Comparison of ENCODE assay signal across 14 cellular contexts in the genomic region with DNA sequence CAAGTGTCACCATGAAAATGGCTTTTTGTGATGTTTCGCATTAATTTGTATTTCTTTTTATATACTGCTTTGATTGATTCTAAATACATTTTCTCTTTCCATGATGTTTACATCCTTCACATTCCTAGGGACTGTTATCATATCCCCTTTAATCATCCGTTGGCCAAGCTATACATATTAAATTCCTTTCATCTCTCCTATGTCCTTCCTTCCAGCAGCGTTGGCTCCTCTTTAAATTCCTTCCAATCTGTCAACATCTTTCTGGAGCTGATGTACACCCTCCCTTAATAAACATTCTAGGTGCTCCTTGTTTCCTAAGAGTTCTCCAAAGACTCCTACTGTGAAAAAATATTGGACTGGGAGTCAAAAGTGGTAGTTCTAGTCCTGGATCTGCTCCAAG.
DNase-seq lines count a peak whose midpoint lies in the region; ATAC-seq and TF ChIP-seq lines count a peak whose summit lies in the region.
"Had no signal": no experiment of that assay in that cellular context is flagged by ENCODE, and none has a peak within 500 bp of the region (broad histone marks: within the 10 kb centered on the region; RNA-seq: fewer than 3 reads in every experiment).

No MANE protein-coding gene starts in this region.

- TF ChIP-seq CTCF in RWPE1 (conservative IDR thresholded peaks at IDR 0.05; ENCODE audit: low read depth) (no peak), endothelial cell (IDR thresholded peaks at IDR 0.05; ENCODE audit: unreplicated experiment) (no peak), osteocyte (IDR thresholded peaks at IDR 0.05) (no peak)

- H3K27ac ChIP-seq in GM23248 (peak overlapping the region; percentile 17), RWPE1 (no peak overlapping the region)
- H3K27ac ChIP-seq: WERI-Rb-1 had no signal

- peaks cover 54% of the 10 kb centered on the region for H3K4me1 ChIP-seq in GM23248 (ENCODE audit: insufficient read depth)

- ATAC-seq in naive thymus-derived CD8-positive, alpha-beta T cell: no peak

- H3K9ac ChIP-seq in GM23248: no peak overlapping the region

- no peaks in the 10 kb centered on the region for H3K27me3 ChIP-seq in GM23248 (replicated peaks; ENCODE audit: insufficient read depth)

- H3K27ac Mint-ChIP-seq in endothelial cell (ENCODE audit: unreplicated experiment) (peak overlapping the region; percentile 10), osteocyte (ENCODE audit: unreplicated experiment) (peak overlapping the region; percentile 40)
- no peak overlapping the region for H3K27ac Mint-ChIP-seq in naive thymus-derived CD8-positive, alpha-beta T cell
- H3K27ac Mint-ChIP-seq in activated CD4-positive, alpha-beta memory T cell treated with anti-CD3 and anti-CD28 coated beads, Interleukin-2, amount 10 ng/mL, durations not matched to agents 7 days and 5 days: no peak overlapping the region

- no peaks in the 10 kb centered on the region for H3K9me3 ChIP-seq in GM23248 (ENCODE audit: low read depth)

- peak overlapping the region; percentile 25 for H3K4me3 ChIP-seq in GM23248

- CTCF ChIA-PET in RWPE1 (lab: Yijun Ruan, JAX): no interaction called here
- CTCF ChIA-PET in activated CD4-positive, alpha-beta memory T cell treated with anti-CD3 and anti-CD28 coated beads, Interleukin-2, amount 10 ng/mL, durations not matched to agents 7 days and 5 days (lab: Charles Lee): interaction anchor here (0.8 kb wide), 1 partner anchor 31 kb away, joined by 3 read pairs; no protein-coding TSS in a partner anchor

- no peaks in the 10 kb centered on the region for H3K36me3 Mint-ChIP-seq in endothelial cell (ENCODE audit: low read depth, unreplicated experiment)
- peaks cover 2% of the 10 kb centered on the region for H3K36me3 Mint-ChIP-seq in osteocyte (ENCODE audit: unreplicated experiment)
- H3K36me3 Mint-ChIP-seq in naive thymus-derived CD8-positive, alpha-beta T cell: no peaks in the 10 kb centered on the region
- no peaks in the 10 kb centered on the region for H3K36me3 Mint-ChIP-seq in activated CD4-positive, alpha-beta memory T cell treated with anti-CD3 and anti-CD28 coated beads, Interleukin-2, amount 10 ng/mL, durations not matched to agents 7 days and 5 days (ENCODE audit: low read depth)

- H3K27me3 Mint-ChIP-seq in endothelial cell (ENCODE audit: unreplicated experiment) (peaks cover 7% of the 10 kb centered on the region), osteocyte (ENCODE audit: unreplicated experiment) (no peaks in the 10 kb centered on the region)
- peaks cover 1 to 7% (median 3%) of the 10 kb centered on the region in 5 donors for H3K27me3 Mint-ChIP-seq in naive thymus-derived CD8-positive, alpha-beta T cell
- H3K27me3 Mint-ChIP-seq in activated CD4-positive, alpha-beta memory T cell treated with anti-CD3 and anti-CD28 coated beads, Interleukin-2, amount 10 ng/mL, durations not matched to agents 7 days and 5 days: peaks cover 8% of the 10 kb centered on the region

- POLR2A ChIA-PET in RWPE1 (lab: Yijun Ruan, JAX; ENCODE audit: low non-redundant PET): no interaction called here
- POLR2A ChIA-PET in naive thymus-derived CD8-positive, alpha-beta T cell (lab: Charles Lee): no interaction called here
- POLR2A ChIA-PET in activated CD4-positive, alpha-beta memory T cell treated with anti-CD3 and anti-CD28 coated beads, Interleukin-2, amount 10 ng/mL, durations not matched to agents 7 days and 5 days (lab: Charles Lee): no interaction called here

- no peaks in the 10 kb centered on the region for H4K20me1 ChIP-seq in GM23248 (ENCODE audit: insufficient read depth)

- peaks cover 94% of the 10 kb centered on the region for H3K79me2 ChIP-seq in GM23248 (ENCODE audit: insufficient read depth)

- H3K4me1 Mint-ChIP-seq in endothelial cell (ENCODE audit: unreplicated experiment): peaks cover 63% of the 10 kb centered on the region
- H3K4me1 Mint-ChIP-seq in osteocyte (ENCODE audit: unreplicated experiment): peaks cover 69% of the 10 kb centered on the region
- no peaks in the 10 kb centered on the region for H3K4me1 Mint-ChIP-seq in naive thymus-derived CD8-positive, alpha-beta T cell
- H3K4me1 Mint-ChIP-seq in activated CD4-positive, alpha-beta memory T cell treated with anti-CD3 and anti-CD28 coated beads, Interleukin-2, amount 10 ng/mL, durations not matched to agents 7 days and 5 days: peaks cover 2% of the 10 kb centered on the region

- H3K36me3 ChIP-seq in GM23248 (ENCODE audit: low read depth): no peaks in the 10 kb centered on the region
- H3K36me3 ChIP-seq: WERI-Rb-1 had no signal

- H3K9me2 ChIP-seq in GM23248 (ENCODE audit: insufficient read depth): no peaks in the 10 kb centered on the region

- no peak overlapping the region for H2AFZ ChIP-seq in GM23248

- H3K9me3 Mint-ChIP-seq in endothelial cell (ENCODE audit: unreplicated experiment) (no peaks in the 10 kb centered on the region), osteocyte (ENCODE audit: unreplicated experiment) (no peaks in the 10 kb centered on the region)
- H3K9me3 Mint-ChIP-seq in naive thymus-derived CD8-positive, alpha-beta T cell: no peaks in the 10 kb centered on the region
- no peaks in the 10 kb centered on the region for H3K9me3 Mint-ChIP-seq in activated CD4-positive, alpha-beta memory T cell treated with anti-CD3 and anti-CD28 coated beads, Interleukin-2, amount 10 ng/mL, durations not matched to agents 7 days and 5 days

- H3K4me3 Mint-ChIP-seq in endothelial cell (ENCODE audit: unreplicated experiment) (no peak overlapping the region), osteocyte (ENCODE audit: unreplicated experiment) (no peak overlapping the region)
- H3K4me3 Mint-ChIP-seq in naive thymus-derived CD8-positive, alpha-beta T cell: no peak overlapping the region
- H3K4me3 Mint-ChIP-seq in activated CD4-positive, alpha-beta memory T cell treated with anti-CD3 and anti-CD28 coated beads, Interleukin-2, amount 10 ng/mL, durations not matched to agents 7 days and 5 days: no peak overlapping the region

- H3F3A ChIP-seq in GM23248 (ENCODE audit: insufficient read depth): peaks cover 38% of the 10 kb centered on the region

- in situ Hi-C loops in GM23248 (cut with MboI): no loop called here

- DNase-seq in GM23248: peak; percentile 65
- peak; percentile 56 for DNase-seq in RWPE1 (ENCODE audit: low spot score)
- no peak for DNase-seq in endothelial cell (ENCODE audit: low spot score)
- DNase-seq in osteocyte (ENCODE audit: extremely low spot score, unreplicated experiment): no peak
- DNase-seq in naive thymus-derived CD8-positive, alpha-beta T cell: no peak
- DNase-seq in GM19238 (ENCODE audit: insufficient read length, low spot score): no peak
- no peak for DNase-seq in activated CD4-positive, alpha-beta memory T cell treated with anti-CD3 and anti-CD28 coated beads, Interleukin-2, amount 10 ng/mL, durations not matched to agents 7 days and 5 days
- no peak for DNase-seq in NCI-H2171 treated with DMSO at 0.1 percent for 48 hours (lab: John Stamatoyannopoulos, UW)
- DNase-seq: activated gamma-delta T cell treated with Interleukin-2 at 50 U/mL for 16 hours, DMS79 treated with DMSO at 0.1 percent for 48 hours, Karpas-422, NCI-H146, NCI-H524 treated with DMSO at 0.1 percent for 48 hours, WERI-Rb-1 had no signal

- peak overlapping the region; percentile 48 for H3K4me2 ChIP-seq in GM23248 (ENCODE audit: unreplicated experiment)

- 23 to 25% methylated on average over 3 of the region's 3 CpGs for WGBS in GM23248 (ENCODE audit: low coverage in 1 of 2, low lambda C conversion rate in 2 of 2, missing lambda C conversion rate in 2 of 2), 2 experiments

Comparison
In these comparisons a context has a peak if more than half of its experiments do, and no peak if none do; other contexts are left out.
1. DNase-seq: peak in GM23248 (single experiment) and RWPE1 (single experiment); none in endothelial cell (single experiment), osteocyte (single experiment), naive thymus-derived CD8-positive, alpha-beta T cell (0 of 10), GM19238 (single experiment), activated CD4-positive, alpha-beta memory T cell treated with anti-CD3 and anti-CD28 coated beads, Interleukin-2, amount 10 ng/mL, durations not matched to agents 7 days and 5 days (single experiment) and NCI-H2171 treated with DMSO at 0.1 percent for 48 hours (single experiment).
2. H3K27ac Mint-ChIP-seq: peak in endothelial cell (single experiment) and osteocyte (single experiment); none in naive thymus-derived CD8-positive, alpha-beta T cell (0 of 10) and activated CD4-positive, alpha-beta memory T cell treated with anti-CD3 and anti-CD28 coated beads, Interleukin-2, amount 10 ng/mL, durations not matched to agents 7 days and 5 days (single experiment).